ENCODE assay signal across 24 cellular contexts in genomic region chr2:187115627-187116026, GRCh38.
A peak's percentile ranks its signal among the peaks of the same experiment; 100 is the strongest.
DNase-seq lines count a peak whose midpoint lies in the region; ATAC-seq, FAIRE-seq and TF ChIP-seq lines count a peak whose summit lies in the region.
"Had no signal": no experiment of that assay in that cellular context is flagged by ENCODE, and none has a peak within 500 bp of the region (broad histone marks: within the 10 kb centered on the region; RNA-seq: fewer than 3 reads in every experiment).

No MANE protein-coding gene starts in this region.

- no peaks in the 10 kb centered on the region for H3K27me3 Mint-ChIP-seq in WTC11 (ENCODE audit: low read depth)
- H3K27me3 Mint-ChIP-seq in nephron progenitor cell (ENCODE audit: low read depth, poor library complexity): no peaks in the 10 kb centered on the region
- H3K27me3 Mint-ChIP-seq: CD4-positive, alpha-beta memory T cell; CD4-positive, CD25-positive, alpha-beta regulatory T cell; CD8-positive, alpha-beta memory T cell had no signal

- peak overlapping the region; percentile 50 for H2AFZ ChIP-seq in neuronal stem cell (ENCODE audit: low read length)

- TF ChIP-seq POLR2A in GM12892 (IDR thresholded peaks at IDR 0.05; ENCODE audit: low read depth, low read length) (no peak), sigmoid colon (IDR thresholded peaks at IDR 0.05) (no peak)

- H3K79me1 ChIP-seq in neuronal stem cell (ENCODE audit: low read depth, low read length): no peaks in the 10 kb centered on the region

- ATAC-seq in WTC11: no peak
- ATAC-seq in GM21619 (IDR thresholded peaks at IDR 0.05; ENCODE audit: unreplicated experiment): no peak
- ATAC-seq: A549 had no signal

- POLR2A ChIA-PET in A673 (lab: Charles Lee; ENCODE audit: low non-redundant PET) (interaction anchor here (0.5 kb wide), 1 partner anchor 259 kb away, joined by 8 read pairs; no protein-coding TSS in a partner anchor), WTC11 (lab: Charles Lee) (no interaction called here)

- no peak overlapping the region for H2BK12ac ChIP-seq in neuronal stem cell (ENCODE audit: low read length)

- H2BK5ac ChIP-seq in neuronal stem cell (ENCODE audit: low read length): no peak overlapping the region

- no peak overlapping the region for H2AK5ac ChIP-seq in neuronal stem cell (ENCODE audit: low read depth, low read length)

- BruUV-seq in A673 (replicated peaks; lab: Mats Ljungman, UMichigan): no TSS peak

- H4K8ac ChIP-seq in neuronal stem cell (ENCODE audit: low read depth, low read length): no peak overlapping the region

- H3K4me2 ChIP-seq in neuronal stem cell (ENCODE audit: insufficient read depth, low read length, poor library complexity, severe bottlenecking): no peak overlapping the region
- H3K4me2 ChIP-seq: A549, BLaER1 had no signal

- H2BK15ac ChIP-seq in neuronal stem cell (ENCODE audit: low read length): no peak overlapping the region

- intact Hi-C loops in A673 (cut with micrococcal nuclease; ENCODE audit: unreplicated experiment): no loop called here
- intact Hi-C loops in sigmoid colon (cut with DNase I): no loop called here

- H3K36me3 Mint-ChIP-seq in WTC11 (no peaks in the 10 kb centered on the region), nephron progenitor cell (ENCODE audit: low read depth) (no peaks in the 10 kb centered on the region)
- H3K36me3 Mint-ChIP-seq: CD14-positive monocyte; CD4-positive, alpha-beta memory T cell; CD4-positive, CD25-positive, alpha-beta regulatory T cell; CD8-positive, alpha-beta memory T cell had no signal

- H3K4ac ChIP-seq in neuronal stem cell (ENCODE audit: low read length): no peak overlapping the region

- peak; percentile 44 for DNase-seq in A673 (ENCODE audit: low spot score)
- DNase-seq in WTC11 (ENCODE audit: low spot score): no peak
- DNase-seq in nephron progenitor cell: no peak
- DNase-seq in neuronal stem cell (ENCODE audit: low spot score): no peak
- DNase-seq in GM12892 (ENCODE audit: insufficient read length): no peak
- no peak for DNase-seq in sigmoid colon
- DNase-seq: ACHN; BE2C; C1 segment of cervical spinal cord; CD4-positive, alpha-beta memory T cell; CD4-positive, CD25-positive, alpha-beta regulatory T cell; CD8-positive, alpha-beta memory T cell; COR-L47; DMS79 treated with DMSO at 0.1 percent for 48 hours; GF-D8 had no signal

- TF ChIP-seq CTCF in A673 (conservative IDR thresholded peaks at IDR 0.05; ENCODE audit: low read depth, low read length) (no peak), WTC11 (IDR thresholded peaks at IDR 0.05) (no peak), nephron progenitor cell (IDR thresholded peaks at IDR 0.05) (no peak), sigmoid colon (IDR thresholded peaks at IDR 0.05) (no peak)

- no peak overlapping the region for H3K4me3 ChIP-seq in A673 (ENCODE audit: low read depth, low read length, poor library complexity, severe bottlenecking)
- no peak overlapping the region for H3K4me3 ChIP-seq in neuronal stem cell (ENCODE audit: low read length in 2 of 2)
- H3K4me3 ChIP-seq in sigmoid colon: no peak overlapping the region
- H3K4me3 ChIP-seq: A549, BLaER1 had no signal

- H3K18ac ChIP-seq in neuronal stem cell (ENCODE audit: low read length): no peak overlapping the region

- no peak overlapping the region for H3K14ac ChIP-seq in neuronal stem cell (ENCODE audit: low read length)

- H3K27ac Mint-ChIP-seq in WTC11 (peak overlapping the region; percentile 3; the same call in 1 of the 2 replicates), nephron progenitor cell (peak overlapping the region; percentile 1)
- H3K27ac Mint-ChIP-seq: CD14-positive monocyte; CD4-positive, alpha-beta memory T cell; CD4-positive, CD25-positive, alpha-beta regulatory T cell; CD8-positive, alpha-beta memory T cell had no signal

- H3K9ac ChIP-seq in neuronal stem cell (ENCODE audit: low read depth, low read length, poor library complexity): no peak overlapping the region
- H3K9ac ChIP-seq: BLaER1 had no signal

- H3K36me3 ChIP-seq in A673 (ENCODE audit: insufficient read depth, low read length, poor library complexity, severe bottlenecking) (no peaks in the 10 kb centered on the region), neuronal stem cell (replicated peaks in 1 of 2; ENCODE audit: control insufficient read depth in 2 of 2, insufficient read depth in 2 of 2, low read length in 2 of 2) (no peaks in the 10 kb centered on the region), sigmoid colon (no peaks in the 10 kb centered on the region)
- H3K36me3 ChIP-seq: BE2C, BLaER1 had no signal

- CTCF ChIA-PET in A673 (lab: Charles Lee) (no interaction called here), WTC11 (lab: Charles Lee) (no interaction called here)

- H3K4me1 ChIP-seq in A673 (ENCODE audit: insufficient read depth, low read length, poor library complexity, severe bottlenecking) (peaks cover 33% of the 10 kb centered on the region), neuronal stem cell (ENCODE audit: control insufficient read depth in 2 of 2, insufficient read depth in 1 of 2, low read depth in 1 of 2, low read length in 2 of 2) (peaks cover 0 to 2% of the 10 kb centered on the region in 2 donors), sigmoid colon (no peaks in the 10 kb centered on the region)
- H3K4me1 ChIP-seq: A549, BE2C, BLaER1 had no signal

- no CpG with 5 or more reads among the region's 1 CpG for WGBS in neuronal stem cell (ENCODE audit: extremely low coverage in 2 of 2, insufficient read length in 2 of 2, insufficient replicate concordance in 1 of 2), 2 donors
- WGBS in sigmoid colon, 2 donors: 72 to 90% methylated on average over 1 of the region's 1 CpG

- H3K9me3 ChIP-seq in A673 (ENCODE audit: low read depth, low read length, poor library complexity, severe bottlenecking) (no peaks in the 10 kb centered on the region), neuronal stem cell (replicated peaks in 1 of 2; ENCODE audit: control insufficient read depth in 2 of 2, insufficient read depth in 1 of 2, low read depth in 1 of 2, low read length in 2 of 2) (no peaks in the 10 kb centered on the region), sigmoid colon (no peaks in the 10 kb centered on the region)
- H3K9me3 ChIP-seq: A549, BE2C, BLaER1 had no signal

- H3K4me3 Mint-ChIP-seq in WTC11 (no peak overlapping the region), nephron progenitor cell (no peak overlapping the region)
- H3K4me3 Mint-ChIP-seq: CD14-positive monocyte; CD4-positive, alpha-beta memory T cell; CD4-positive, CD25-positive, alpha-beta regulatory T cell; CD8-positive, alpha-beta memory T cell had no signal

- no peak for FAIRE-seq in GM12892 (lab: Jason Lieb, UNC)
- FAIRE-seq: A549, D721Med, G401.6, GM12891, GM19239 had no signal

- H3K4me1 Mint-ChIP-seq in WTC11: peaks cover 6% of the 10 kb centered on the region
- H3K4me1 Mint-ChIP-seq in nephron progenitor cell: no peaks in the 10 kb centered on the region
- H3K4me1 Mint-ChIP-seq: CD14-positive monocyte; CD4-positive, alpha-beta memory T cell; CD8-positive, alpha-beta memory T cell had no signal

- TF ChIP-seq EP300 in sigmoid colon (IDR thresholded peaks at IDR 0.05): no peak

- no peak overlapping the region for H2BK120ac ChIP-seq in neuronal stem cell (ENCODE audit: low read depth, low read length)

- H3K27ac ChIP-seq in A673 (ENCODE audit: low read depth, low read length, poor library complexity, severe bottlenecking) (peak overlapping the region; percentile 52), neuronal stem cell (replicated peaks; ENCODE audit: low read length) (no peak overlapping the region), sigmoid colon (no peak overlapping the region)
- H3K27ac ChIP-seq: 22Rv1, A549, BLaER1 had no signal

- no peaks in the 10 kb centered on the region for H3K27me3 ChIP-seq in A673 (replicated peaks; ENCODE audit: insufficient read depth, low read depth, low read length, poor library complexity)
- no peaks in the 10 kb centered on the region for H3K27me3 ChIP-seq in neuronal stem cell (ENCODE audit: control insufficient read depth in 3 of 3, insufficient read depth in 3 of 3, low read depth in 1 of 3, low read length in 3 of 3)
- no peaks in the 10 kb centered on the region for H3K27me3 ChIP-seq in sigmoid colon
- H3K27me3 ChIP-seq: BE2C, BLaER1 had no signal

- H3K9me3 Mint-ChIP-seq in WTC11 (no peaks in the 10 kb centered on the region), nephron progenitor cell (no peaks in the 10 kb centered on the region)

- no peak overlapping the region for H4K91ac ChIP-seq in neuronal stem cell (ENCODE audit: low read depth, low read length, poor library complexity)

- no peak overlapping the region for H3K23ac ChIP-seq in neuronal stem cell (ENCODE audit: low read depth, low read length, poor library complexity)

TF ChIP-seq in WTC11, 78 proteins besides CTCF, POLR2A, EP300 and RAD21:
- no peak for TF ChIP-seq ETV6 (CRISPR knock-in tag; IDR thresholded peaks at IDR 0.05)
- no peak for TF ChIP-seq ZNF423 (CRISPR knock-in tag; IDR thresholded peaks at IDR 0.05)
- TF ChIP-seq, protein P1, sequence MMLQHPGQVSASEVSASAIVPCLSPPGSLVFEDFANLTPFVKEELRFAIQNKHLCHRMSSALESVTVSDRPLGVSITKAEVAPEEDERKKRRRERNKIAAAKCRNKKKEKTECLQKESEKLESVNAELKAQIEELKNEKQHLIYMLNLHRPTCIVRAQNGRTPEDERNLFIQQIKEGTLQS (CRISPR knock-in tag; conservative IDR thresholded peaks at IDR 0.05): no peak
- no peak for TF ChIP-seq RELA (CRISPR knock-in tag; IDR thresholded peaks at IDR 0.05; ENCODE audit: borderline replicate concordance)
- TF ChIP-seq MXD4 (CRISPR knock-in tag; IDR thresholded peaks at IDR 0.05; ENCODE audit: borderline replicate concordance): no peak
- TF ChIP-seq ZNF671 (CRISPR knock-in tag; IDR thresholded peaks at IDR 0.05): no peak
- no peak for TF ChIP-seq HMGA2 (CRISPR knock-in tag; IDR thresholded peaks at IDR 0.05)
- no peak for TF ChIP-seq PRRX2 (CRISPR knock-in tag; IDR thresholded peaks at IDR 0.05)
- no peak for TF ChIP-seq SMAD4 (CRISPR knock-in tag; IDR thresholded peaks at IDR 0.05)
- no peak for TF ChIP-seq ZNF219 (CRISPR knock-in tag; IDR thresholded peaks at IDR 0.05; ENCODE audit: borderline replicate concordance)
- no peak for TF ChIP-seq ZNF121 (CRISPR knock-in tag; IDR thresholded peaks at IDR 0.05)
- TF ChIP-seq, protein P2, sequence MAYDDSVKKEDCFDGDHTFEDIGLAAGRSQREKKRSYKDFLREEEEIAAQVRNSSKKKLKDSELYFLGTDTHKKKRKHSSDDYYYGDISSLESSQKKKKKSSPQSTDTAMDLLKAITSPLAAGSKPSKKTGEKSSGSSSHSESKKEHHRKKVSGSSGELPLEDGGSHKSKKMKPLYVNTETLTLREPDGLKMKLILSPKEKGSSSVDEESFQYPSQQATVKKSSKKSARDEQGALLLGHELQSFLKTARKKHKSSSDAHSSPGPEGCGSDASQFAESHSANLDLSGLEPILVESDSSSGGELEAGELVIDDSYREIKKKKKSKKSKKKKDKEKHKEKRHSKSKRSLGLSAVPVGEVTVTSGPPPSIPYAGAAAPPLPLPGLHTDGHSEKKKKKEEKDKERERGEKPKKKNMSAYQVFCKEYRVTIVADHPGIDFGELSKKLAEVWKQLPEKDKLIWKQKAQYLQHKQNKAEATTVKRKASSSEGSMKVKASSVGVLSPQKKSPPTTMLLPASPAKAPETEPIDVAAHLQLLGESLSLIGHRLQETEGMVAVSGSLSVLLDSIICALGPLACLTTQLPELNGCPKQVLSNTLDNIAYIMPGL (CRISPR knock-in tag; IDR thresholded peaks at IDR 0.05): no peak
